22 cellular contexts compared by ENCODE assay signal in genomic region chr3:55423888-55424287, GRCh38.
"Had no signal": no experiment of that assay in that cellular context is flagged by ENCODE, and none has a peak within 500 bp of the region (broad histone marks: within the 10 kb centered on the region; RNA-seq: fewer than 3 reads in every experiment).

No MANE protein-coding gene starts in this region.

- H3K9me3 ChIP-seq: lower lobe of right lung, pancreas, sigmoid colon had no signal

- H3K4me1 ChIP-seq: esophagus muscularis mucosa, gastroesophageal sphincter, lower lobe of right lung, neural progenitor cell, pancreas had no signal

- H3K36me3 ChIP-seq: esophagus muscularis mucosa, gastroesophageal sphincter, lower lobe of right lung, neural progenitor cell, pancreas, sigmoid colon had no signal

- H3K27me3 ChIP-seq: esophagus muscularis mucosa, gastroesophageal sphincter, hepatocyte, neural progenitor cell, pancreas, sigmoid colon had no signal

- H2AFZ ChIP-seq: hepatocyte, neural progenitor cell had no signal

- ATAC-seq: effector memory CD8-positive, alpha-beta T cell; gastroesophageal sphincter; left colon; lower lobe of right lung; natural killer cell treated with Interleukin-12 subunit alpha and Interleukin-12 subunit beta and Interleukin-15 and Interleukin-18, amount 100 ng/mL, for 72 hours; pancreas; stimulated activated naive B cell treated with anti-CD40 and anti-IgM and Interleukin-4, amounts not matched to agents 10 μg/mL and 1 μg/mL and 100 μg/mL, for 72 hours; stimulated activated naive CD8-positive, alpha-beta T cell treated with anti-CD3 and anti-CD28 coated beads, Interleukin-15, amount 100 ng/mL, for 72 hours had no signal

- H3K9ac ChIP-seq: neural progenitor cell had no signal

- H3K4me3 ChIP-seq: esophagus muscularis mucosa, gastroesophageal sphincter, hepatocyte, lower lobe of right lung, neural progenitor cell, pancreas, sigmoid colon, skin epidermis had no signal

- DNase-seq: effector memory CD8-positive, alpha-beta T cell; foreskin fibroblast; glutamatergic neuron; kidney; left colon; lower lobe of right lung; midbrain; nucleus accumbens; pancreas; sigmoid colon; stimulated activated CD4-positive, alpha-beta T cell treated with anti-CD3 and anti-CD28 coated beads, Interleukin-2, amount 100 ng/mL, for 24 hours; stimulated activated CD4-positive, alpha-beta T cell treated with anti-CD3 and anti-CD28 coated beads, Interleukin-4, amount 100 ng/mL, for 4 hours; stimulated activated naive B cell treated with anti-CD40 and anti-IgM and Interleukin-4, amounts not matched to agents 10 μg/mL and 1 μg/mL and 100 μg/mL, for 72 hours; stimulated activated naive CD8-positive, alpha-beta T cell treated with anti-CD3 and anti-CD28 coated beads, Interleukin-15, amount 100 ng/mL, for 72 hours; substantia nigra had no signal

- H3K4me2 ChIP-seq: hepatocyte, neural progenitor cell had no signal

- H3K27ac ChIP-seq: epithelial cell of prostate, esophagus muscularis mucosa, gastroesophageal sphincter, hepatocyte, lower lobe of right lung, neural progenitor cell, pancreas, sigmoid colon, skin epidermis had no signal
